Comparison of ENCODE assay signal across 8 cellular contexts in genomic region chr11:113796663-113797259, GRCh38. TPM values are rescaled to one million over a fixed set of nuclear protein-coding genes. Genes with fewer than 3 reads are reported as not detected.
DNase-seq lines count a peak whose midpoint lies in the region; ATAC-seq and TF ChIP-seq lines count a peak whose summit lies in the region.

No MANE protein-coding gene starts in this region.

- peak; percentile 75 for ATAC-seq in GM19463 (IDR thresholded peaks at IDR 0.05; ENCODE audit: unreplicated experiment)
- ATAC-seq in omental fat pad (ENCODE audit: low FRiP score): peak; percentile 51
- ATAC-seq in GM18520 (IDR thresholded peaks at IDR 0.05; ENCODE audit: unreplicated experiment): no peak
- ATAC-seq in GM18505 (IDR thresholded peaks at IDR 0.05; ENCODE audit: unreplicated experiment): no peak

- H3K27me3 ChIP-seq in MM.1S (replicated peaks; ENCODE audit: insufficient read depth, low read length) (no peaks in the 10 kb centered on the region), SK-N-SH (ENCODE audit: insufficient read depth) (no peaks in the 10 kb centered on the region)

- no peak for TF ChIP-seq POLR2A in GM18505 (IDR thresholded peaks at IDR 0.05; ENCODE audit: borderline replicate concordance, extremely low read depth, insufficient read depth, insufficient read length)

- H3K79me2 ChIP-seq in MM.1S (ENCODE audit: low read length): no peaks in the 10 kb centered on the region
- no peaks in the 10 kb centered on the region for H3K79me2 ChIP-seq in SK-N-SH (ENCODE audit: insufficient read depth)

- H4K20me1 ChIP-seq in MM.1S (ENCODE audit: insufficient read depth, low read length) (no peaks in the 10 kb centered on the region), SK-N-SH (ENCODE audit: insufficient read depth) (no peaks in the 10 kb centered on the region)

- H3K9ac ChIP-seq in MM.1S (ENCODE audit: low read length) (no peak overlapping the region), SK-N-SH (no peak overlapping the region)

- H3K36me3 ChIP-seq in MM.1S (replicated peaks; ENCODE audit: insufficient read depth, low read length) (0 out of 2 replicates have a peak, but pooled peaks cover 6% of the 10 kb centered on the region), SK-N-SH (replicated peaks in 1 of 2; ENCODE audit: control insufficient read depth in 1 of 2, insufficient read depth in 2 of 2, low read length in 1 of 2) (peaks cover 23 to 24% of the 10 kb centered on the region in 2 experiments)

- H3K4me2 ChIP-seq in MM.1S (ENCODE audit: low read depth, low read length): no peak overlapping the region
- no peak overlapping the region for H3K4me2 ChIP-seq in SK-N-SH

- H3K9me2 ChIP-seq in MM.1S (replicated peaks; ENCODE audit: insufficient read depth, low read length) (no peaks in the 10 kb centered on the region), SK-N-SH (no peaks in the 10 kb centered on the region)

- TF ChIP-seq CTCF in MM.1S (IDR thresholded peaks at IDR 0.05; ENCODE audit: low read length): peak; percentile 56
- peak; percentile 71 for TF ChIP-seq CTCF in SK-N-SH (IDR thresholded peaks at IDR 0.05)
- peak in 1 of 3 donors; percentile 14 for TF ChIP-seq CTCF in omental fat pad (IDR thresholded peaks at IDR 0.05)

- H3K4me1 ChIP-seq in MM.1S (ENCODE audit: low read length) (no peaks in the 10 kb centered on the region), SK-N-SH (ENCODE audit: control insufficient read depth in 1 of 2, insufficient read depth in 2 of 2, low read depth in 1 of 2, low read length in 1 of 2) (peaks cover 0 to under 1% of the 10 kb centered on the region in 2 experiments; a peak in 1 of 4 replicates)

- DNase-seq in DMS153 treated with DMSO at 0.1 percent for 48 hours (lab: John Stamatoyannopoulos, UW; ENCODE audit: unreplicated experiment) (peak; percentile 9), MM.1S (peak; percentile 25), SK-N-SH (peak; percentile 65), fibroblast of peridontal ligament (ENCODE audit: extremely low read depth) (peak; percentile 59), omental fat pad (ENCODE audit: low spot score) (no peak)

- POLR2A ChIA-PET in SK-N-SH (lab: Yijun Ruan, JAX): no interaction called here

- H3K4me3 ChIP-seq in MM.1S (ENCODE audit: low read length) (no peak overlapping the region), SK-N-SH (ENCODE audit: low read depth in 2 of 2, low read length in 1 of 2) (peak overlapping the region in 1 of 2 experiments; percentile 39; a peak in 1 of 4 replicates)

- H3F3A ChIP-seq in MM.1S (ENCODE audit: insufficient read depth, low read length): no peaks in the 10 kb centered on the region
- peaks cover 9% of the 10 kb centered on the region for H3F3A ChIP-seq in SK-N-SH (replicated peaks; ENCODE audit: insufficient read depth)

- CTCF ChIA-PET in SK-N-SH (lab: Yijun Ruan, JAX): interaction anchor here (0.6 to 2.0 kb wide), 24 partner anchors 8 to 507 kb away, joined by 3 to 17 read pairs (median 4); partner anchors contain the start of genes CLDN25 and ZW10

- 76% methylated on average over 3 of the region's 3 CpGs for WGBS in SK-N-SH (ENCODE audit: low lambda C conversion rate)

- H2AFZ ChIP-seq in MM.1S (ENCODE audit: low read length) (no peak overlapping the region), SK-N-SH (ENCODE audit: low read depth) (no peak overlapping the region)

- no peak overlapping the region for H3K27ac ChIP-seq in MM.1S (ENCODE audit: low read length)
- H3K27ac ChIP-seq in SK-N-SH (ENCODE audit: low read depth in 2 of 2, low read length in 1 of 2): no peak overlapping the region

- TF ChIP-seq EP300 in SK-N-SH (IDR thresholded peaks at IDR 0.05; ENCODE audit: borderline replicate concordance in 1 of 2, low read depth in 1 of 2, low read length in 1 of 2): no peak

- peak; percentile 60 for TF ChIP-seq RAD21 in SK-N-SH (IDR thresholded peaks at IDR 0.05; ENCODE audit: low read length)

- no peaks in the 10 kb centered on the region for H3K9me3 ChIP-seq in MM.1S (replicated peaks; ENCODE audit: insufficient read depth, low read length)
- no peaks in the 10 kb centered on the region for H3K9me3 ChIP-seq in SK-N-SH

TF ChIP-seq in SK-N-SH, 30 proteins besides CTCF, POLR2A, EP300 and RAD21:
- no peak for TF ChIP-seq POLR2AphosphoS5 (IDR thresholded peaks at IDR 0.05; ENCODE audit: low read depth, low read length)
- TF ChIP-seq SMC3 (IDR thresholded peaks at IDR 0.05; ENCODE audit: low read depth, low read length): peak; percentile 40; the same call in 1 of the 2 replicates
- no peak for TF ChIP-seq USF1 (IDR thresholded peaks at IDR 0.05; ENCODE audit: borderline replicate concordance, low read depth)
- TF ChIP-seq YY1 (IDR thresholded peaks at IDR 0.05; ENCODE audit: low read depth): no peak
- TF ChIP-seq NFIC (IDR thresholded peaks at IDR 0.05; ENCODE audit: borderline replicate concordance): no peak
- TF ChIP-seq GABPA (IDR thresholded peaks at IDR 0.05; ENCODE audit: low read depth): no peak
TF ChIP-seq in SK-N-SH: peak in this region for 1.

RNA-seq across cellular contexts. Expression of gene CLDN25, which starts 17.2 kb away (rescaled TPM):
- not detected in 2 replicates for polyA plus RNA-seq in SK-N-SH (2012; rRNA removed)
- polyA plus RNA-seq in SK-N-SH (2012; cell fraction: cytosol; rRNA removed): not detected in 2 replicates
- polyA plus RNA-seq in SK-N-SH (2012; cell fraction: nucleus; rRNA removed): not detected in 2 replicates
- not detected for total RNA-seq in omental fat pad

RNA-seq across cellular contexts. Expression of gene ZW10, which starts 23.3 kb away (rescaled TPM):
- polyA plus RNA-seq in SK-N-SH (2012; rRNA removed): 6.1 and 7.7 TPM in 2 replicates
- polyA plus RNA-seq in SK-N-SH (2012; cell fraction: cytosol; rRNA removed): 9.0 and 9.1 TPM in 2 replicates
- polyA plus RNA-seq in SK-N-SH (2012; cell fraction: nucleus; rRNA removed): 2.9 and 5.6 TPM in 2 replicates
- total RNA-seq in omental fat pad: 10 to 100 TPM in 2 of 4 donors, 1 to 10 TPM in 2; 9.6 to 12.6 (median 10.3) TPM

Comparison
In these comparisons a context has a peak if more than half of its experiments do, and no peak if none do; other contexts are left out.
1. ATAC-seq: peak in GM19463 (single experiment) and omental fat pad (single experiment); none in GM18520 (single experiment) and GM18505 (single experiment).